1 cellular context compared by ENCODE assay signal in the genomic region with DNA sequence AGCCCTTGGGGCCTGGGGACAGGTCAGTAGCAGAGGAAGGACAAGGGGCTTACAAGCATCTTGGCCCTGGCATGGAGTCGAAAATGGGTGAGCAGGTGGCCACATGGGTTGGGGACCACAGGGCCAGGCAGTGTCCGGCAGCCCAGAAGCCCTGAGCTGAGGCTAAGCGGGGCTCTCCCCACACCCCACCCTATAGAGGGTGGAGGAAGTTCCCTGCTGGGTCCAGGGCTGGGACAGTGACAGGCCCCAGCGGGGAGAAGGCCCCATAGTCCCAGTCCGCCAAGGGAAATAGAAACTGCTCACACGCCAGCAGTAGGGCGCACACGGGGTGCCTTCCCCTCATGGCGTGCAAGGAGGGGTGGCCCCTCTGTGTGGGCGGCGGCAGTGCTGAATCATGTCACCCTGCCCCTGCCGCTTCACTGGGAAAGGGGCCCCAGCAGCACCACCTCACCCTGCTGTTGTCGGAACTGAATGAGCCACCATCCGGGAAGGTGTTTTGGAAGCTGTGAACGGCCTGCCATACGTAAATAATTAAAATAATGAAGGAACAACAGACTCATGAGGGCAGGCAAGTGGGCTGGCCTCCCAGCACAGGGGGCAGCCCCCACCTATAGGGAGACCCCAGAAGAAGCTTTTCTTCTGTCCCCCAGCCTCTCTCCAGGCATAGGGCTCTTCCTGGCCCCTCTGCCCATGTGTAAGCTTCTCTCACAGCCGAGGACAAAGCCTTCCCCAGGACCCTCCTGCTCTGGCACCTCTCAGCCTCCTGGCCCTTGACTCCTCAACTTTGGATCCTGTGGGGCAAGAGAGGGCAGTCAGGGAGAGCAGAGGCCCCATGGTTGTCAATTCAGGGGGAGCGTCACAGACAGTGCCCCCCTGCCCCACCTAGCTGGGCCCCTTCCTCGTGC.
TF ChIP-seq lines count a peak whose summit lies in the region.

No MANE protein-coding gene starts in this region.

TF ChIP-seq in K562, 482 proteins besides CTCF, POLR2A, EP300 and RAD21 (continued from another document and continues in another):
- TF ChIP-seq LEF1 (IDR thresholded peaks at IDR 0.05) = peak; percentile 54; the same call in 1 of the 2 replicates
- TF ChIP-seq, protein P1, sequence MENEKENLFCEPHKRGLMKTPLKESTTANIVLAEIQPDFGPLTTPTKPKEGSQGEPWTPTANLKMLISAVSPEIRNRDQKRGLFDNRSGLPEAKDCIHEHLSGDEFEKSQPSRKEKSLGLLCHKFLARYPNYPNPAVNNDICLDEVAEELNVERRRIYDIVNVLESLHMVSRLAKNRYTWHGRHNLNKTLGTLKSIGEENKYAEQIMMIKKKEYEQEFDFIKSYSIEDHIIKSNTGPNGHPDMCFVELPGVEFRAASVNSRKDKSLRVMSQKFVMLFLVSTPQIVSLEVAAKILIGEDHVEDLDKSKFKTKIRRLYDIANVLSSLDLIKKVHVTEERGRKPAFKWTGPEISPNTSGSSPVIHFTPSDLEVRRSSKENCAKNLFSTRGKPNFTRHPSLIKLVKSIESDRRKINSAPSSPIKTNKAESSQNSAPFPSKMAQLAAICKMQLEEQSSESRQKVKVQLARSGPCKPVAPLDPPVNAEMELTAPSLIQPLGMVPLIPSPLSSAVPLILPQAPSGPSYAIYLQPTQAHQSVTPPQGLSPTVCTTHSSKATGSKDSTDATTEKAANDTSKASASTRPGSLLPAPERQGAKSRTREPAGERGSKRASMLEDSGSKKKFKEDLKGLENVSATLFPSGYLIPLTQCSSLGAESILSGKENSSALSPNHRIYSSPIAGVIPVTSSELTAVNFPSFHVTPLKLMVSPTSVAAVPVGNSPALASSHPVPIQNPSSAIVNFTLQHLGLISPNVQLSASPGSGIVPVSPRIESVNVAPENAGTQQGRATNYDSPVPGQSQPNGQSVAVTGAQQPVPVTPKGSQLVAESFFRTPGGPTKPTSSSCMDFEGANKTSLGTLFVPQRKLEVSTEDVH (IDR thresholded peaks at IDR 0.05; ENCODE audit: low read depth, partially characterized antibody) = no peak
- TF ChIP-seq, protein P2, sequence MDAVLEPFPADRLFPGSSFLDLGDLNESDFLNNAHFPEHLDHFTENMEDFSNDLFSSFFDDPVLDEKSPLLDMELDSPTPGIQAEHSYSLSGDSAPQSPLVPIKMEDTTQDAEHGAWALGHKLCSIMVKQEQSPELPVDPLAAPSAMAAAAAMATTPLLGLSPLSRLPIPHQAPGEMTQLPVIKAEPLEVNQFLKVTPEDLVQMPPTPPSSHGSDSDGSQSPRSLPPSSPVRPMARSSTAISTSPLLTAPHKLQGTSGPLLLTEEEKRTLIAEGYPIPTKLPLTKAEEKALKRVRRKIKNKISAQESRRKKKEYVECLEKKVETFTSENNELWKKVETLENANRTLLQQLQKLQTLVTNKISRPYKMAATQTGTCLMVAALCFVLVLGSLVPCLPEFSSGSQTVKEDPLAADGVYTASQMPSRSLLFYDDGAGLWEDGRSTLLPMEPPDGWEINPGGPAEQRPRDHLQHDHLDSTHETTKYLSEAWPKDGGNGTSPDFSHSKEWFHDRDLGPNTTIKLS (IDR thresholded peaks at IDR 0.05; ENCODE audit: borderline replicate concordance, low read depth) = no peak
- no peak for TF ChIP-seq FOXK1 (CRISPR knock-in tag; IDR thresholded peaks at IDR 0.05; ENCODE audit: borderline replicate concordance)
- no peak for TF ChIP-seq HNRNPH1 (optimal IDR thresholded peaks at IDR 0.05; ENCODE audit: low read depth, low read length)
- TF ChIP-seq PML (IDR thresholded peaks at IDR 0.05; ENCODE audit: low read length) = no peak
- TF ChIP-seq ASH1L (IDR thresholded peaks at IDR 0.05; ENCODE audit: borderline replicate concordance, low read depth, partially characterized antibody) = no peak
- no peak for TF ChIP-seq XRCC4 (IDR thresholded peaks at IDR 0.05; ENCODE audit: extremely low read depth, insufficient read depth, insufficient read length)
- no peak for TF ChIP-seq SP2 (IDR thresholded peaks at IDR 0.05; ENCODE audit: extremely low read depth, low read depth, low read length, poor library complexity, severe bottlenecking)
- no peak for TF ChIP-seq ZNF184 (CRISPR knock-in tag; IDR thresholded peaks at IDR 0.05)
- TF ChIP-seq RBFOX2 (IDR thresholded peaks at IDR 0.05; ENCODE audit: low read depth, low read length) = peak; percentile 72
- TF ChIP-seq COPS2 (conservative IDR thresholded peaks at IDR 0.05) = no peak
- 0 out of 2 replicates have a peak, but pooled peaks have one; percentile 31 for TF ChIP-seq TOE1 (IDR thresholded peaks at IDR 0.05; ENCODE audit: borderline replicate concordance)
- no peak for TF ChIP-seq TOE1 (CRISPR knock-in tag; IDR thresholded peaks at IDR 0.05; ENCODE audit: borderline replicate concordance, low read depth)
- peak; percentile 48; the same call in 1 of the 2 replicates for TF ChIP-seq CXXC5 (CRISPR knock-in tag; IDR thresholded peaks at IDR 0.05)
- TF ChIP-seq HDGF (IDR thresholded peaks at IDR 0.05) = no peak
- no peak for TF ChIP-seq ZNF324 (CRISPR knock-in tag; IDR thresholded peaks at IDR 0.05)
- peak; percentile 54; the same call in 1 of the 2 replicates for TF ChIP-seq ZBTB2 (IDR thresholded peaks at IDR 0.05)
- TF ChIP-seq, protein P3, sequence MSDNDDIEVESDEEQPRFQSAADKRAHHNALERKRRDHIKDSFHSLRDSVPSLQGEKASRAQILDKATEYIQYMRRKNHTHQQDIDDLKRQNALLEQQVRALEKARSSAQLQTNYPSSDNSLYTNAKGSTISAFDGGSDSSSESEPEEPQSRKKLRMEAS (CRISPR knock-in tag; IDR thresholded peaks at IDR 0.05) = peak; percentile 83
- no peak for TF ChIP-seq KDM5B (IDR thresholded peaks at IDR 0.05; ENCODE audit: insufficient replicate concordance, low read depth, low read length)
- TF ChIP-seq ZNF507 (tag; conservative IDR thresholded peaks at IDR 0.05) = no peak
- TF ChIP-seq WHSC1 (IDR thresholded peaks at IDR 0.05; ENCODE audit: low read length) = no peak
- TF ChIP-seq, protein P4, sequence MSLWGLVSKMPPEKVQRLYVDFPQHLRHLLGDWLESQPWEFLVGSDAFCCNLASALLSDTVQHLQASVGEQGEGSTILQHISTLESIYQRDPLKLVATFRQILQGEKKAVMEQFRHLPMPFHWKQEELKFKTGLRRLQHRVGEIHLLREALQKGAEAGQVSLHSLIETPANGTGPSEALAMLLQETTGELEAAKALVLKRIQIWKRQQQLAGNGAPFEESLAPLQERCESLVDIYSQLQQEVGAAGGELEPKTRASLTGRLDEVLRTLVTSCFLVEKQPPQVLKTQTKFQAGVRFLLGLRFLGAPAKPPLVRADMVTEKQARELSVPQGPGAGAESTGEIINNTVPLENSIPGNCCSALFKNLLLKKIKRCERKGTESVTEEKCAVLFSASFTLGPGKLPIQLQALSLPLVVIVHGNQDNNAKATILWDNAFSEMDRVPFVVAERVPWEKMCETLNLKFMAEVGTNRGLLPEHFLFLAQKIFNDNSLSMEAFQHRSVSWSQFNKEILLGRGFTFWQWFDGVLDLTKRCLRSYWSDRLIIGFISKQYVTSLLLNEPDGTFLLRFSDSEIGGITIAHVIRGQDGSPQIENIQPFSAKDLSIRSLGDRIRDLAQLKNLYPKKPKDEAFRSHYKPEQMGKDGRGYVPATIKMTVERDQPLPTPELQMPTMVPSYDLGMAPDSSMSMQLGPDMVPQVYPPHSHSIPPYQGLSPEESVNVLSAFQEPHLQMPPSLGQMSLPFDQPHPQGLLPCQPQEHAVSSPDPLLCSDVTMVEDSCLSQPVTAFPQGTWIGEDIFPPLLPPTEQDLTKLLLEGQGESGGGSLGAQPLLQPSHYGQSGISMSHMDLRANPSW (CRISPR knock-in tag; IDR thresholded peaks at IDR 0.05) = no peak
- 0 out of 4 replicates have a peak, but pooled peaks of 1 of the 2 experiments have one; percentile 30 for TF ChIP-seq FOXK2 (conservative IDR thresholded peaks at IDR 0.05 in 1 of 2, IDR thresholded peaks at IDR 0.05 in 1 of 2; ENCODE audit: low read depth in 2 of 2)
- 0 out of 2 replicates have a peak, but pooled peaks have one; percentile 23 for TF ChIP-seq XRCC5 (IDR thresholded peaks at IDR 0.05; ENCODE audit: low read depth, low read length)
- TF ChIP-seq ZC3H11A (IDR thresholded peaks at IDR 0.05; ENCODE audit: low read depth, low read length) = no peak
- no peak for TF ChIP-seq ERF (CRISPR knock-in tag; IDR thresholded peaks at IDR 0.05)
- TF ChIP-seq ZNF280B (CRISPR knock-in tag; IDR thresholded peaks at IDR 0.05) = no peak
- TF ChIP-seq EGR1 (conservative IDR thresholded peaks at IDR 0.05) = peak; percentile 97
- no peak for TF ChIP-seq SAFB2 (IDR thresholded peaks at IDR 0.05; ENCODE audit: borderline replicate concordance, low read depth, low read length, severe bottlenecking)
- TF ChIP-seq ESRRA (IDR thresholded peaks at IDR 0.05; ENCODE audit: borderline replicate concordance, low read depth) = no peak
- 0 out of 2 replicates have a peak, but pooled peaks have one; percentile 4 for TF ChIP-seq TAF7 (tag; IDR thresholded peaks at IDR 0.05)
- peak; percentile 56; the same call in 1 of the 2 replicates for TF ChIP-seq ZNF589 (CRISPR knock-in tag; IDR thresholded peaks at IDR 0.05; ENCODE audit: low read depth)
- TF ChIP-seq SRSF7 (optimal IDR thresholded peaks at IDR 0.05; ENCODE audit: low read depth, low read length) = no peak
- peak; percentile 79 for TF ChIP-seq C11orf30 (IDR thresholded peaks at IDR 0.05; ENCODE audit: low read depth)
- TF ChIP-seq ZNF778 (CRISPR knock-in tag; IDR thresholded peaks at IDR 0.05) = no peak
- no peak for TF ChIP-seq CBX8 (IDR thresholded peaks at IDR 0.05; ENCODE audit: borderline replicate concordance, extremely low read depth, low read depth, low read length, poor library complexity, severe bottlenecking)
- peak; percentile 95 for TF ChIP-seq NFE2 (IDR thresholded peaks at IDR 0.05; ENCODE audit: low read depth)
- TF ChIP-seq PRMT5 (CRISPR knock-in tag; IDR thresholded peaks at IDR 0.05) = no peak
- no peak for TF ChIP-seq CCAR2 (IDR thresholded peaks at IDR 0.05; ENCODE audit: low read depth, low read length)
